In the genomic region with DNA sequence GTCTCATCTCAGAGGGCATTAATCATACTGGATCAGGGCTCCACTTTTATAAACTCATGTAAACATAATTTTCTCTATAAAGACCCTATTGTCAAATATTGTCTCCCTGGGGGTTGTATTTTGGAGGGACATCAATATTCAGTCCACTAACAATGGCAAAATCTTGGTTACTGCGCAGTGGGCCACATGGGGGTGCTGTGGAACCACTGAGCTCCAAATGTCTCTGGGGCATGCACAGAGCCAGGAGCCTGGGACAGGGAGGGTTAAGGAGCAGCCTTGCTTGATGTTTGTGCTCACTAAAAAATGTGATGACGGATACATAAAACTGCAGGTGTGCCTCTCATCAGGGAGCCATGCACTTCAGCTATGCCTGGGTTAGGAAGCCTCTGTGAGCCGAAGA, we compare ENCODE assay signal across 9 cellular contexts.
A peak's percentile ranks its signal among the peaks of the same experiment; 100 is the strongest.
DNase-seq lines count a peak whose midpoint lies in the region; ATAC-seq and TF ChIP-seq lines count a peak whose summit lies in the region.
"Had no signal": no experiment of that assay in that cellular context is flagged by ENCODE, and none has a peak within 500 bp of the region (broad histone marks: within the 10 kb centered on the region; RNA-seq: fewer than 3 reads in every experiment).

No MANE protein-coding gene starts in this region.

- CTCF ChIA-PET in OCI-LY7 (lab: Charles Lee; ENCODE audit: unreplicated experiment): interaction anchor here (1.7 kb wide), 1 partner anchor 15 kb away, joined by 9 read pairs; no protein-coding TSS in a partner anchor

- 45% methylated on average over 3 of the region's 3 CpGs for WGBS in smooth muscle cell (ENCODE audit: low lambda C conversion rate)
- WGBS in adrenal gland, 4 donors: 34 to 52% (median 43%) methylated on average over 3 of the region's 3 CpGs

- DNase-seq in OCI-LY7 (ENCODE audit: low spot score) (peak; percentile 45), smooth muscle cell (lab: John Stamatoyannopoulos, UW; ENCODE audit: unreplicated experiment) (no peak), hippocampal formation (lab: John Stamatoyannopoulos, UW) (no peak), adrenal gland (no peak), NCI-H446 treated with DMSO at 0.1 percent for 48 hours (lab: John Stamatoyannopoulos, UW) (no peak)
- peak; percentile 38 for DNase-seq in activated naive CD8-positive, alpha-beta T cell treated with anti-CD3 and anti-CD28 coated beads, Interleukin-2, amount 50 U/mL, for 24 hours
- DNase-seq: amniotic stem cell had no signal

- H3K27ac ChIP-seq in OCI-LY7 (ENCODE audit: low read depth, low read length, poor library complexity, severe bottlenecking) (no peak overlapping the region), smooth muscle cell (ENCODE audit: low read depth) (no peak overlapping the region), adrenal gland (no peak overlapping the region)

- intact Hi-C loops in OCI-LY7 (cut with micrococcal nuclease; ENCODE audit: unreplicated experiment) (no loop called here), adrenal gland (cut with DNase I) (no loop called here)

- H3K79me2 ChIP-seq in OCI-LY7 (ENCODE audit: insufficient read depth, low read depth, low read length) (no peaks in the 10 kb centered on the region), smooth muscle cell (ENCODE audit: low read depth) (no peaks in the 10 kb centered on the region)

- no peaks in the 10 kb centered on the region for H3K36me3 Mint-ChIP-seq in activated naive CD8-positive, alpha-beta T cell treated with anti-CD3 and anti-CD28 coated beads, Interleukin-2, amount 50 U/mL, for 24 hours (ENCODE audit: low read depth)

- no peak overlapping the region for H3K4me2 ChIP-seq in OCI-LY7 (ENCODE audit: low read length)
- no peak overlapping the region for H3K4me2 ChIP-seq in smooth muscle cell

- peak overlapping the region; percentile 50 for H3K27ac Mint-ChIP-seq in activated naive CD8-positive, alpha-beta T cell treated with anti-CD3 and anti-CD28 coated beads, Interleukin-2, amount 50 U/mL, for 24 hours

- no peak overlapping the region for H3K4me3 ChIP-seq in OCI-LY7 (ENCODE audit: low read depth, low read length, poor library complexity, severe bottlenecking)
- no peak overlapping the region for H3K4me3 ChIP-seq in smooth muscle cell
- no peak overlapping the region for H3K4me3 ChIP-seq in adrenal gland

- H3K4me3 Mint-ChIP-seq in activated naive CD8-positive, alpha-beta T cell treated with anti-CD3 and anti-CD28 coated beads, Interleukin-2, amount 50 U/mL, for 24 hours: no peak overlapping the region

- H4K20me1 ChIP-seq in OCI-LY7 (ENCODE audit: insufficient read depth, low read length) (no peaks in the 10 kb centered on the region), smooth muscle cell (ENCODE audit: low read depth) (no peaks in the 10 kb centered on the region)

- H3K9me3 ChIP-seq in OCI-LY7 (ENCODE audit: low read length) (no peaks in the 10 kb centered on the region), smooth muscle cell (replicated peaks; ENCODE audit: low read depth) (no peaks in the 10 kb centered on the region), adrenal gland (replicated peaks in 1 of 3) (no peaks in the 10 kb centered on the region)

- H3K9me2 ChIP-seq in OCI-LY7 (ENCODE audit: insufficient read depth, low read length): no peaks in the 10 kb centered on the region

- H3K9me3 Mint-ChIP-seq in activated naive CD8-positive, alpha-beta T cell treated with anti-CD3 and anti-CD28 coated beads, Interleukin-2, amount 50 U/mL, for 24 hours: no peaks in the 10 kb centered on the region

- H3K9ac ChIP-seq in smooth muscle cell (ENCODE audit: low read depth): no peak overlapping the region

- H3K4me1 Mint-ChIP-seq in activated naive CD8-positive, alpha-beta T cell treated with anti-CD3 and anti-CD28 coated beads, Interleukin-2, amount 50 U/mL, for 24 hours: peaks cover 4% of the 10 kb centered on the region

- H3K27me3 ChIP-seq in smooth muscle cell (ENCODE audit: low read depth) (peaks cover 7% of the 10 kb centered on the region), adrenal gland (no peaks in the 10 kb centered on the region)

- H3F3A ChIP-seq in smooth muscle cell (ENCODE audit: low read depth): no peaks in the 10 kb centered on the region

- H3K4me1 ChIP-seq in OCI-LY7 (ENCODE audit: insufficient read depth, low read length, poor library complexity, severe bottlenecking) (peaks cover 19% of the 10 kb centered on the region), smooth muscle cell (ENCODE audit: low read depth) (no peaks in the 10 kb centered on the region), adrenal gland (replicated peaks in 1 of 2) (no peaks in the 10 kb centered on the region)

- ATAC-seq in activated naive CD8-positive, alpha-beta T cell treated with anti-CD3 and anti-CD28 coated beads, Interleukin-2, amount 50 U/mL, for 24 hours: peak; percentile 58
- no peak for ATAC-seq in HG02763 (IDR thresholded peaks at IDR 0.05; ENCODE audit: unreplicated experiment)

- no peaks in the 10 kb centered on the region for H3K36me3 ChIP-seq in OCI-LY7 (ENCODE audit: insufficient read depth, low read length)
- no peaks in the 10 kb centered on the region for H3K36me3 ChIP-seq in smooth muscle cell (ENCODE audit: low read depth)
- H3K36me3 ChIP-seq in adrenal gland (replicated peaks in 1 of 2): no peaks in the 10 kb centered on the region

- H2AFZ ChIP-seq in OCI-LY7 (ENCODE audit: low read length) (no peak overlapping the region), smooth muscle cell (ENCODE audit: low read depth) (no peak overlapping the region)

- POLR2A ChIA-PET in OCI-LY7 (lab: Charles Lee): no interaction called here

- peaks cover 7% of the 10 kb centered on the region for H3K27me3 Mint-ChIP-seq in activated naive CD8-positive, alpha-beta T cell treated with anti-CD3 and anti-CD28 coated beads, Interleukin-2, amount 50 U/mL, for 24 hours

- no TSS peak for BruUV-seq in OCI-LY7 (replicated peaks; lab: Mats Ljungman, UMichigan)

- TF ChIP-seq CTCF in GM12873 (IDR thresholded peaks at IDR 0.05; ENCODE audit: insufficient read depth, low read depth, low read length, missing control alignments) (peak; percentile 56), OCI-LY7 (conservative IDR thresholded peaks at IDR 0.05; ENCODE audit: low read length) (peak; percentile 84), smooth muscle cell (IDR thresholded peaks at IDR 0.05; ENCODE audit: borderline replicate concordance, insufficient read depth, poor library complexity, severe bottlenecking) (peak; percentile 21), adrenal gland (IDR thresholded peaks at IDR 0.05) (no peak)

- TF ChIP-seq POLR2A in adrenal gland (IDR thresholded peaks at IDR 0.05): no peak

Comparison
In these comparisons a context has a peak if more than half of its experiments do, and no peak if none do; other contexts are left out.
1. CTCF ChIP-seq: peak in GM12873 (single experiment), OCI-LY7 (single experiment) and smooth muscle cell (single experiment); none in adrenal gland (0 of 6).
2. DNase-seq: peak in OCI-LY7 (single experiment) and activated naive CD8-positive, alpha-beta T cell treated with anti-CD3 and anti-CD28 coated beads, Interleukin-2, amount 50 U/mL, for 24 hours (single experiment); none in smooth muscle cell (single experiment), hippocampal formation (0 of 2), adrenal gland (0 of 7) and NCI-H446 treated with DMSO at 0.1 percent for 48 hours (single experiment).